Comparison of ENCODE assay signal across 19 cellular contexts in the genomic region with DNA sequence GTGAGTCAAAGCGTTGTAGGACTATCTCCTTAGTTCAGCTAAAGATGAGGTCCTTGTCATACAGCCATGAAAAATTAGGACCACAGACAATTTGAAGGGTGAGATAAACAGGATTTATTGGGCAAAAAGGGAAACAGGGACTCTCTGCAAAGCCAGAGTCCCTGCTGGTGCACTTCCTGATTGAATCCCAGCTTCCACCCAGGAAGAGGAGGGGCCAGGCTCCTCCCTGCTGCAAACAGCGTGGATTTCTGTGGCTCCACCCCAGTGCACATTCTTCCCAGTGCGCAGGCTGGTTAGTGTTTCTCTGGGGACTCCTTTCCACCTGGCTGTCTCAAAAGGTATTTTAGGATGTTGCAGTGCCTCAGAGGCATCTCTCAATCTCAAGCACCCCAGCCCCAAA.
DNase-seq lines count a peak whose midpoint lies in the region; FAIRE-seq and TF ChIP-seq lines count a peak whose summit lies in the region.
"Had no signal": no experiment of that assay in that cellular context is flagged by ENCODE, and none has a peak within 500 bp of the region (broad histone marks: within the 10 kb centered on the region; RNA-seq: fewer than 3 reads in every experiment).

No MANE protein-coding gene starts in this region.

- peak; percentile 17; the same call in 1 of the 2 replicates for TF ChIP-seq POLR2A in H54 (IDR thresholded peaks at IDR 0.05; ENCODE audit: low read depth, low read length)

- H3K27ac ChIP-seq in caudate nucleus (ENCODE audit: low read depth, low read length) = no peak overlapping the region
- H3K27ac ChIP-seq: A549, KMS-11 had no signal

- peak; percentile 27 for DNase-seq in A172 (ENCODE audit: low spot score)
- DNase-seq in H54 (ENCODE audit: insufficient read length, low spot score) = no peak
- peak; percentile 58 for DNase-seq in NCI-H69 (lab: John Stamatoyannopoulos, UW)
- no peak for DNase-seq in dermis blood vessel endothelial cell
- DNase-seq in caudate nucleus (lab: John Stamatoyannopoulos, UW) = no peak
- no peak for DNase-seq in HuH-7.5 (ENCODE audit: low spot score)
- DNase-seq: CD8-positive, alpha-beta T cell; COR-L47; DMS153; DMS79 treated with DMSO at 0.1 percent for 48 hours; EL; H7; IMR-90 had no signal

- H3K9me3 ChIP-seq in iPS-15b (ENCODE audit: control insufficient read depth, insufficient read depth, low read length) = no peaks in the 10 kb centered on the region
- H3K9me3 ChIP-seq: A549 had no signal

- no peaks in the 10 kb centered on the region for H3K27me3 ChIP-seq in iPS-15b (ENCODE audit: control insufficient read depth, insufficient read depth, low read length)

- peaks cover 10% of the 10 kb centered on the region for H3K4me1 ChIP-seq in iPS-15b (ENCODE audit: control insufficient read depth, insufficient read depth, low read length)
- H3K4me1 ChIP-seq: A549 had no signal

- H3K9ac ChIP-seq in iPS-15b (ENCODE audit: low read depth, low read length) = peak overlapping the region; percentile 41
- H3K9ac ChIP-seq: KMS-11 had no signal

- H3K4me3 ChIP-seq in iPS-15b (ENCODE audit: low read depth, low read length) = no peak overlapping the region
- H3K4me3 ChIP-seq: A549 had no signal

- no peaks in the 10 kb centered on the region for H3K36me3 ChIP-seq in iPS-15b (ENCODE audit: control insufficient read depth, insufficient read depth, low read length)

- FAIRE-seq in H54 (lab: Jason Lieb, UNC) = no peak
- FAIRE-seq: A549, D721Med, G401.6, GM12892 had no signal

Comparison
In these comparisons a context has a peak if more than half of its experiments do, and no peak if none do; other contexts are left out.
1. DNase-seq: peak in A172 (single experiment) and NCI-H69 (single experiment); none in H54 (single experiment), dermis blood vessel endothelial cell (single experiment), caudate nucleus (0 of 61) and HuH-7.5 (single experiment).